1 cellular context compared by ENCODE assay signal in genomic region chrX:47384502-47384901, GRCh38.
TF ChIP-seq lines count a peak whose summit lies in the region.

No MANE protein-coding gene starts in this region.

TF ChIP-seq in HEK293, 187 proteins besides CTCF, POLR2A, EP300 and RAD21 (continued from another document):
- TF ChIP-seq ZNF518A (tag by site-specific recombination; conservative IDR thresholded peaks at IDR 0.05; ENCODE audit: low read depth) (no peak), ZNF670 (tag by site-specific recombination; IDR thresholded peaks at IDR 0.05; ENCODE audit: low read depth) (no peak)
